30 cellular contexts compared by ENCODE assay signal in genomic region chr2:218444692-218445357, GRCh38. TPM values are rescaled to one million over a fixed set of nuclear protein-coding genes. Genes with fewer than 3 reads are reported as not detected.
DNase-seq lines count a peak whose midpoint lies in the region; ATAC-seq and TF ChIP-seq lines count a peak whose summit lies in the region.
"Had no signal": no experiment of that assay in that cellular context is flagged by ENCODE, and none has a peak within 500 bp of the region (broad histone marks: within the 10 kb centered on the region; RNA-seq: fewer than 3 reads in every experiment).

No MANE protein-coding gene starts in this region.

- H3K4me3 Mint-ChIP-seq in progenitor cell of endocrine pancreas (ENCODE audit: low read depth) (no peak overlapping the region), osteocyte (ENCODE audit: unreplicated experiment) (no peak overlapping the region)
- H3K4me3 Mint-ChIP-seq: activated CD8-positive, alpha-beta T cell treated with anti-CD3 and anti-CD28 coated beads for 36 hours; activated naive CD8-positive, alpha-beta T cell treated with anti-CD3 and anti-CD28 coated beads, Interleukin-2, amount 50 U/mL, for 24 hours; CD4-positive, alpha-beta T cell; HFFc6; naive B cell; T-helper 2 cell treated with Interferon-gamma antibody and Interleukin-4, amounts not matched to agents 5 μg/mL and 100 μg/mL, for 36 hours had no signal

- peak overlapping the region; percentile 97 for H3K27ac ChIP-seq in C4-2B
- H3K27ac ChIP-seq: GM23248, right atrium auricular region, RWPE1, thoracic aorta, WERI-Rb-1 had no signal

- H3K27ac Mint-ChIP-seq in progenitor cell of endocrine pancreas, result peak overlapping the region; percentile 37
- no peak overlapping the region for H3K27ac Mint-ChIP-seq in osteocyte (ENCODE audit: unreplicated experiment)
- H3K27ac Mint-ChIP-seq: activated CD8-positive, alpha-beta T cell treated with anti-CD3 and anti-CD28 coated beads for 36 hours; activated naive CD8-positive, alpha-beta T cell treated with anti-CD3 and anti-CD28 coated beads, Interleukin-2, amount 50 U/mL, for 24 hours; CD4-positive, alpha-beta T cell; HFFc6; T-helper 2 cell treated with Interferon-gamma antibody and Interleukin-4, amounts not matched to agents 5 μg/mL and 100 μg/mL, for 36 hours had no signal

- H3K36me3 Mint-ChIP-seq in progenitor cell of endocrine pancreas (ENCODE audit: insufficient read depth) (peaks cover 42% of the 10 kb centered on the region), osteocyte (ENCODE audit: unreplicated experiment) (peaks cover 10% of the 10 kb centered on the region)

- TF ChIP-seq CTCF in C4-2B (conservative IDR thresholded peaks at IDR 0.05) (no peak), progenitor cell of endocrine pancreas (IDR thresholded peaks at IDR 0.05; ENCODE audit: unreplicated experiment) (no peak), omental fat pad (IDR thresholded peaks at IDR 0.05) (no peak), osteocyte (IDR thresholded peaks at IDR 0.05) (no peak)

- H3K4me1 Mint-ChIP-seq in progenitor cell of endocrine pancreas (ENCODE audit: low read depth) (peaks cover 7% of the 10 kb centered on the region), osteocyte (ENCODE audit: unreplicated experiment) (peaks cover 5% of the 10 kb centered on the region)
- H3K4me1 Mint-ChIP-seq: activated naive CD8-positive, alpha-beta T cell treated with anti-CD3 and anti-CD28 coated beads, Interleukin-2, amount 50 U/mL, for 24 hours had no signal

- H3K27me3 Mint-ChIP-seq in progenitor cell of endocrine pancreas (no peaks in the 10 kb centered on the region), osteocyte (ENCODE audit: unreplicated experiment) (no peaks in the 10 kb centered on the region)
- H3K27me3 Mint-ChIP-seq: activated CD8-positive, alpha-beta T cell treated with anti-CD3 and anti-CD28 coated beads for 36 hours; activated naive CD8-positive, alpha-beta T cell treated with anti-CD3 and anti-CD28 coated beads, Interleukin-2, amount 50 U/mL, for 24 hours; CD4-positive, alpha-beta T cell; naive B cell had no signal

- DNase-seq in HuH-7.5 (ENCODE audit: low spot score), result peak; percentile 55
- DNase-seq in left colon, result peak; percentile 61 to 78
- no peak for DNase-seq in progenitor cell of endocrine pancreas (ENCODE audit: low spot score, unreplicated experiment)
- DNase-seq in omental fat pad (ENCODE audit: low spot score), result no peak
- DNase-seq in osteocyte (ENCODE audit: extremely low spot score, unreplicated experiment), result no peak
- DNase-seq in MV-4-11 (lab: John Stamatoyannopoulos, UW), result no peak
- DNase-seq: activated CD8-positive, alpha-beta T cell treated with anti-CD3 and anti-CD28 coated beads for 36 hours; activated gamma-delta T cell treated with Interleukin-2 at 50 U/mL for 16 hours; activated naive CD8-positive, alpha-beta T cell treated with anti-CD3 and anti-CD28 coated beads, Interleukin-2, amount 50 U/mL, for 24 hours; activated T-cell treated with anti-CD3 and anti-CD28 coated beads for 4 hours; CD4-positive, alpha-beta T cell; glutamatergic neuron; GM23248; HFFc6; KG1; naive B cell; NCI-H1694; NCI-H2171; NCI-H524 treated with DMSO at 0.1 percent for 48 hours; occipital lobe; stimulated activated CD4-positive, alpha-beta T cell treated with anti-CD3 and anti-CD28 coated beads, Interleukin-4, amount 100 ng/mL, for 1 hour; stimulated activated naive CD8-positive, alpha-beta T cell treated with anti-CD3 and anti-CD28 coated beads, Interleukin-15, Interleukin-2, amounts not matched to agents 100 U/mL and 50 U/mL, for 24 hours; WERI-Rb-1 had no signal

- no peaks in the 10 kb centered on the region for H3K9me3 Mint-ChIP-seq in progenitor cell of endocrine pancreas (ENCODE audit: low read depth)
- no peaks in the 10 kb centered on the region for H3K9me3 Mint-ChIP-seq in osteocyte (ENCODE audit: unreplicated experiment)
- H3K9me3 Mint-ChIP-seq: activated CD8-positive, alpha-beta T cell treated with anti-CD3 and anti-CD28 coated beads for 36 hours; activated naive CD8-positive, alpha-beta T cell treated with anti-CD3 and anti-CD28 coated beads, Interleukin-2, amount 50 U/mL, for 24 hours; CD4-positive, alpha-beta T cell; HFFc6; naive B cell; T-helper 2 cell treated with Interferon-gamma antibody and Interleukin-4, amounts not matched to agents 5 μg/mL and 100 μg/mL, for 36 hours had no signal

- ATAC-seq in left colon (peak; percentile 91), omental fat pad (ENCODE audit: low FRiP score) (no peak), HG03039 (IDR thresholded peaks at IDR 0.05; ENCODE audit: unreplicated experiment) (no peak)
- ATAC-seq: activated CD8-positive, alpha-beta T cell treated with anti-CD3 and anti-CD28 coated beads for 36 hours; activated naive CD8-positive, alpha-beta T cell treated with anti-CD3 and anti-CD28 coated beads, Interleukin-2, amount 50 U/mL, for 24 hours; stimulated activated naive CD8-positive, alpha-beta T cell treated with anti-CD3 and anti-CD28 coated beads, Interleukin-15, Interleukin-2, amounts not matched to agents 100 U/mL and 50 U/mL, for 24 hours had no signal

- intact Hi-C loops in left colon (cut with DNase I, micrococcal nuclease), result no loop called here

RNA-seq across cellular contexts. Expression of gene VIL1, which starts 25.9 kb away (rescaled TPM):
- total RNA-seq in left colon, result 100 to 1,000 TPM; 441 to 488 TPM
- 281 and 305 TPM in 2 replicates for total RNA-seq in progenitor cell of endocrine pancreas
- total RNA-seq in omental fat pad, result not detected
- 0.57 TPM in 1 of 2 replicates, not detected in the other for total RNA-seq in osteocyte
- total RNA-seq: activated CD8-positive, alpha-beta T cell treated with anti-CD3 and anti-CD28 coated beads for 36 hours; GM23248; HFFc6; kidney epithelial cell; occipital lobe; right atrium auricular region had no signal

RNA-seq across cellular contexts. Expression of gene CTDSP1, which starts 45.2 kb away (rescaled TPM):
- total RNA-seq in left colon (100 to 1,000 TPM; 153 to 176 TPM), progenitor cell of endocrine pancreas (102 and 108 TPM in 2 replicates), omental fat pad (100 to 1,000 TPM in 2 of 4 donors, 10 to 100 TPM in 2; 77.6 to 147 (median 93.7) TPM), osteocyte (131 and 138 TPM in 2 replicates)

Comparison
In these comparisons a context has a peak if more than half of its experiments do, and no peak if none do; other contexts are left out.
1. DNase-seq: peak in HuH-7.5 (single experiment) and left colon (2 of 2); none in progenitor cell of endocrine pancreas (single experiment), omental fat pad (single experiment), osteocyte (single experiment) and MV-4-11 (single experiment).
2. RNA of gene VIL1, which starts 25.9 kb away (total RNA-seq): 441 to 488 TPM in left colon and 281 to 305 TPM in progenitor cell of endocrine pancreas; not detected in omental fat pad and 0.57 TPM in osteocyte; every median in the first group is over 100 times any median in the second.